ENCODE assay signal across 26 cellular contexts in genomic region chr4:1656132-1656531, GRCh38. TPM values are rescaled to one million over a fixed set of nuclear protein-coding genes. Genes with fewer than 3 reads are reported as not detected.
"Had no signal": no experiment of that assay in that cellular context is flagged by ENCODE, and none has a peak within 500 bp of the region (broad histone marks: within the 10 kb centered on the region; RNA-seq: fewer than 3 reads in every experiment).

No MANE protein-coding gene starts in this region.

- H3K9me3 ChIP-seq: gastrocnemius medialis, neutrophil, prostate gland, right atrium auricular region, testis, tibial artery had no signal

- H3K4me3 Mint-ChIP-seq: effector memory CD8-positive, alpha-beta T cell; naive thymus-derived CD4-positive, alpha-beta T cell; nephron; type B pancreatic cell had no signal

- H3K9me3 Mint-ChIP-seq: effector memory CD8-positive, alpha-beta T cell; naive thymus-derived CD4-positive, alpha-beta T cell; nephron; type B pancreatic cell had no signal

- H3K36me3 ChIP-seq: gastrocnemius medialis, neutrophil, prostate gland, right atrium auricular region had no signal

- DNase-seq: effector memory CD8-positive, alpha-beta T cell; foreskin fibroblast; gastrocnemius medialis; head of caudate nucleus; kidney; mesendoderm; midbrain; naive thymus-derived CD4-positive, alpha-beta T cell; stimulated activated CD4-positive, alpha-beta T cell treated with anti-CD3 and anti-CD28 coated beads, Interleukin-12 subunit alpha, Interleukin-12 subunit beta, amount 100 ng/mL, for 4 hours; stimulated activated CD4-positive, alpha-beta T cell treated with anti-CD3 and anti-CD28 coated beads, Interleukin-1b, Interleukin-23, amount 100 ng/mL, for 48 hours; stimulated activated CD4-positive, alpha-beta T cell treated with anti-CD3 and anti-CD28 coated beads, Interleukin-4, amount 100 ng/mL, for 1 hour; stimulated activated CD8-positive, alpha-beta memory T cell treated with anti-CD3 and anti-CD28 coated beads, Interleukin-4, amount 100 ng/mL, for 48 hours; stimulated activated naive CD8-positive, alpha-beta T cell treated with anti-CD3 and anti-CD28 coated beads, Interleukin-15, Interleukin-2, amounts not matched to agents 100 U/mL and 50 U/mL, for 24 hours; testis; tibial artery had no signal

- ATAC-seq: effector memory CD8-positive, alpha-beta T cell; esophagus mucosa; gastrocnemius medialis; left lobe of liver; naive thymus-derived CD4-positive, alpha-beta T cell; sciatic nerve; stimulated activated naive CD8-positive, alpha-beta T cell treated with anti-CD3 and anti-CD28 coated beads, Interleukin-15, Interleukin-2, amounts not matched to agents 100 U/mL and 50 U/mL, for 24 hours had no signal

- H3K27ac Mint-ChIP-seq: naive thymus-derived CD4-positive, alpha-beta T cell; nephron; type B pancreatic cell had no signal

- H3K27me3 ChIP-seq: gastrocnemius medialis, neutrophil, right atrium auricular region, testis, tibial artery had no signal

- H3K36me3 Mint-ChIP-seq: naive thymus-derived CD4-positive, alpha-beta T cell; type B pancreatic cell had no signal

- H3K4me1 Mint-ChIP-seq: naive thymus-derived CD4-positive, alpha-beta T cell had no signal

- H3K4me1 ChIP-seq: gastrocnemius medialis, prostate gland, right atrium auricular region, testis, tibial artery had no signal

- H3K4me3 ChIP-seq: coronary artery, gastrocnemius medialis, prostate gland, right atrium auricular region, smooth muscle cell, testis, tibial artery had no signal

- H3K27ac ChIP-seq: coronary artery, epithelial cell of prostate, gastrocnemius medialis, neutrophil, prostate gland, right atrium auricular region, testis, tibial artery had no signal

- H3K4me2 ChIP-seq: smooth muscle cell had no signal

- H3K27me3 Mint-ChIP-seq: effector memory CD8-positive, alpha-beta T cell; naive thymus-derived CD4-positive, alpha-beta T cell; type B pancreatic cell had no signal

RNA-seq across cellular contexts. Expression of gene FAM53A, which starts 28.0 kb away (rescaled TPM):
- total RNA-seq: smooth muscle cell had no signal
